ENCODE assay signal across 15 cellular contexts in genomic region chr13:80945328-80945727, GRCh38.
DNase-seq lines count a peak whose midpoint lies in the region; ATAC-seq and TF ChIP-seq lines count a peak whose summit lies in the region.
"Had no signal": no experiment of that assay in that cellular context is flagged by ENCODE, and none has a peak within 500 bp of the region (broad histone marks: within the 10 kb centered on the region; RNA-seq: fewer than 3 reads in every experiment).

No MANE protein-coding gene starts in this region.

- BruUV-seq in Panc1 (replicated peaks; lab: Mats Ljungman, UMichigan): no TSS peak

- no peaks in the 10 kb centered on the region for H4K20me1 ChIP-seq in GM23338 (replicated peaks; ENCODE audit: insufficient read depth)
- H4K20me1 ChIP-seq in neural progenitor cell (ENCODE audit: low read depth): no peaks in the 10 kb centered on the region

- no peak overlapping the region for H3K4me3 Mint-ChIP-seq in GM23338
- H3K4me3 Mint-ChIP-seq in neural progenitor cell: no peak overlapping the region
- H3K4me3 Mint-ChIP-seq: activated naive CD8-positive, alpha-beta T cell treated with anti-CD3 and anti-CD28 coated beads, Interleukin-2, amount 50 U/mL, for 24 hours; CD4-positive, CD25-positive, alpha-beta regulatory T cell; natural killer cell treated with Interleukin-12 subunit alpha and Interleukin-12 subunit beta and Interleukin-15 and Interleukin-18, amount 100 ng/mL, for 72 hours had no signal

- H3K9me3 Mint-ChIP-seq in GM23338 (no peaks in the 10 kb centered on the region), neural progenitor cell (no peaks in the 10 kb centered on the region)
- H3K9me3 Mint-ChIP-seq: natural killer cell treated with Interleukin-12 subunit alpha and Interleukin-12 subunit beta and Interleukin-15 and Interleukin-18, amount 100 ng/mL, for 72 hours had no signal

- H2AFZ ChIP-seq in GM23338: no peak overlapping the region
- no peak overlapping the region for H2AFZ ChIP-seq in neural progenitor cell (replicated peaks)

- H3K27ac ChIP-seq in GM23338 (ENCODE audit: low read depth): no peak overlapping the region
- no peak overlapping the region for H3K27ac ChIP-seq in Panc1 (ENCODE audit: low read length)
- no peak overlapping the region for H3K27ac ChIP-seq in heart right ventricle
- peak overlapping the region; percentile 87 for H3K27ac ChIP-seq in neural progenitor cell
- H3K27ac ChIP-seq in breast epithelium: no peak overlapping the region
- no peak overlapping the region for H3K27ac ChIP-seq in WERI-Rb-1
- H3K27ac ChIP-seq: thoracic aorta had no signal

- POLR2A ChIA-PET in Panc1 (lab: Charles Lee): no interaction called here

- in situ Hi-C loops in Panc1 (cut with HindIII; ENCODE audit: low pct_unique_long_range_greater_than_20kb, low sequenced_read_pairs): no loop called here

- WGBS in heart right ventricle, 2 donors: 53 to 65% methylated on average over 3 of the region's 3 CpGs

- H3K36me3 ChIP-seq in GM23338 (ENCODE audit: insufficient read depth) (no peaks in the 10 kb centered on the region), Panc1 (ENCODE audit: control insufficient read depth, insufficient read depth, low read length) (no peaks in the 10 kb centered on the region), heart right ventricle (no peaks in the 10 kb centered on the region), neural progenitor cell (no peaks in the 10 kb centered on the region), breast epithelium (no peaks in the 10 kb centered on the region), WERI-Rb-1 (no peaks in the 10 kb centered on the region)
- H3K36me3 ChIP-seq: thoracic aorta had no signal

- CTCF ChIA-PET in Panc1 (lab: Charles Lee): no interaction called here

- no peak overlapping the region for H3K9ac ChIP-seq in neural progenitor cell

- H3K4me2 ChIP-seq in GM23338: no peak overlapping the region
- H3K4me2 ChIP-seq in neural progenitor cell: peak overlapping the region; percentile 57

- intact Hi-C loops in Panc1 (cut with micrococcal nuclease; ENCODE audit: unreplicated experiment): no loop called here
- intact Hi-C loops in heart right ventricle (cut with DNase I): no loop called here
- intact Hi-C loops in breast epithelium (cut with DNase I; ENCODE audit: low total_unique reads): no loop called here

- peak; percentile 98 for ATAC-seq in GM23338
- peak; percentile 73; the same call in 1 of the 2 replicates for ATAC-seq in Panc1
- ATAC-seq in heart right ventricle: peak in 1 of 8 donors; percentile 58
- ATAC-seq: activated naive CD8-positive, alpha-beta T cell treated with anti-CD3 and anti-CD28 coated beads, Interleukin-2, amount 50 U/mL, for 24 hours; natural killer cell treated with Interleukin-12 subunit alpha and Interleukin-12 subunit beta and Interleukin-15 and Interleukin-18, amount 100 ng/mL, for 72 hours had no signal

- TF ChIP-seq POLR2A in breast epithelium (IDR thresholded peaks at IDR 0.05): no peak

- peak; percentile 79 for DNase-seq in GM23338 (ENCODE audit: low spot score)
- DNase-seq in Panc1 (ENCODE audit: low read depth, low spot score): no peak
- DNase-seq in heart right ventricle: peak; percentile 8 to 16
- peak; percentile 91 for DNase-seq in neural progenitor cell (ENCODE audit: low spot score)
- no peak for DNase-seq in activated CD8-positive, alpha-beta memory T cell treated with anti-CD3 and anti-CD28 coated beads, Interleukin-2, amount 50 U/mL, for 48 hours
- DNase-seq in breast epithelium (ENCODE audit: low spot score in 2 of 2): no peak
- no peak for DNase-seq in WERI-Rb-1
- no peak for DNase-seq in activated CD8-positive, alpha-beta memory T cell treated with anti-CD3 and anti-CD28 coated beads, Interleukin-2, amount 50 U/mL, for 4 hours
- DNase-seq: activated naive CD8-positive, alpha-beta T cell treated with anti-CD3 and anti-CD28 coated beads, Interleukin-2, amount 50 U/mL, for 24 hours; CD4-positive, CD25-positive, alpha-beta regulatory T cell; GF-D8; NCI-H524; SIG-M5 had no signal

- H3K4me1 Mint-ChIP-seq in GM23338 (peaks cover 9% of the 10 kb centered on the region), neural progenitor cell (peaks cover 14% of the 10 kb centered on the region)
- H3K4me1 Mint-ChIP-seq: activated naive CD8-positive, alpha-beta T cell treated with anti-CD3 and anti-CD28 coated beads, Interleukin-2, amount 50 U/mL, for 24 hours; CD4-positive, CD25-positive, alpha-beta regulatory T cell had no signal

- TF ChIP-seq CTCF in GM23338 (conservative IDR thresholded peaks at IDR 0.05; ENCODE audit: low read depth in 2 of 2) (no peak), Panc1 (IDR thresholded peaks at IDR 0.05) (no peak), heart right ventricle (IDR thresholded peaks at IDR 0.05) (no peak), neural progenitor cell (IDR thresholded peaks at IDR 0.05) (no peak), breast epithelium (IDR thresholded peaks at IDR 0.05) (no peak), WERI-Rb-1 (IDR thresholded peaks at IDR 0.05; ENCODE audit: low read depth, low read length) (no peak)

- H3K27ac Mint-ChIP-seq in GM23338 (no peak overlapping the region; the same call in 1 of the 2 replicates), neural progenitor cell (peak overlapping the region; percentile 89)
- H3K27ac Mint-ChIP-seq: activated naive CD8-positive, alpha-beta T cell treated with anti-CD3 and anti-CD28 coated beads, Interleukin-2, amount 50 U/mL, for 24 hours; CD4-positive, CD25-positive, alpha-beta regulatory T cell; natural killer cell treated with Interleukin-12 subunit alpha and Interleukin-12 subunit beta and Interleukin-15 and Interleukin-18, amount 100 ng/mL, for 72 hours had no signal

- H3K27me3 ChIP-seq in GM23338 (ENCODE audit: insufficient read depth): no peaks in the 10 kb centered on the region
- no peaks in the 10 kb centered on the region for H3K27me3 ChIP-seq in Panc1 (ENCODE audit: control insufficient read depth, insufficient read depth, low read length)
- H3K27me3 ChIP-seq in heart right ventricle: no peaks in the 10 kb centered on the region
- no peaks in the 10 kb centered on the region for H3K27me3 ChIP-seq in neural progenitor cell
- no peaks in the 10 kb centered on the region for H3K27me3 ChIP-seq in breast epithelium
- no peaks in the 10 kb centered on the region for H3K27me3 ChIP-seq in WERI-Rb-1 (ENCODE audit: insufficient read depth, low read depth, severe bottlenecking)

- H3K79me2 ChIP-seq in GM23338 (replicated peaks; ENCODE audit: insufficient read depth) (no peaks in the 10 kb centered on the region), neural progenitor cell (ENCODE audit: low read depth) (no peaks in the 10 kb centered on the region)

- H3K36me3 Mint-ChIP-seq in GM23338 (ENCODE audit: low read depth): no peaks in the 10 kb centered on the region; the same call in 2 of the 3 replicates
- H3K36me3 Mint-ChIP-seq in neural progenitor cell: no peaks in the 10 kb centered on the region
- H3K36me3 Mint-ChIP-seq: CD4-positive, CD25-positive, alpha-beta regulatory T cell; natural killer cell treated with Interleukin-12 subunit alpha and Interleukin-12 subunit beta and Interleukin-15 and Interleukin-18, amount 100 ng/mL, for 72 hours had no signal

- H3K9me3 ChIP-seq in Panc1 (ENCODE audit: control insufficient read depth, insufficient read depth, low read depth, low read length) (no peaks in the 10 kb centered on the region), heart right ventricle (peaks cover 0 to 7% (median 0%) of the 10 kb centered on the region in 11 donors), neural progenitor cell (ENCODE audit: low read depth) (no peaks in the 10 kb centered on the region), breast epithelium (no peaks in the 10 kb centered on the region), WERI-Rb-1 (ENCODE audit: severe bottlenecking) (no peaks in the 10 kb centered on the region)
- H3K9me3 ChIP-seq: thoracic aorta had no signal

- no peaks in the 10 kb centered on the region for H3K27me3 Mint-ChIP-seq in GM23338 (ENCODE audit: insufficient read depth, low read depth, poor library complexity)
- H3K27me3 Mint-ChIP-seq in neural progenitor cell (ENCODE audit: insufficient read depth, low read depth): no peaks in the 10 kb centered on the region
- H3K27me3 Mint-ChIP-seq: activated naive CD8-positive, alpha-beta T cell treated with anti-CD3 and anti-CD28 coated beads, Interleukin-2, amount 50 U/mL, for 24 hours; CD4-positive, CD25-positive, alpha-beta regulatory T cell; natural killer cell treated with Interleukin-12 subunit alpha and Interleukin-12 subunit beta and Interleukin-15 and Interleukin-18, amount 100 ng/mL, for 72 hours had no signal

- no peaks in the 10 kb centered on the region for H3K9me2 ChIP-seq in GM23338 (ENCODE audit: insufficient read depth)

- H3K4me1 ChIP-seq in GM23338 (ENCODE audit: insufficient read depth) (peaks cover 4% of the 10 kb centered on the region; the same call in 1 of the 2 replicates), Panc1 (ENCODE audit: control insufficient read depth, insufficient read depth, low read length) (no peaks in the 10 kb centered on the region), heart right ventricle (peaks cover 0 to 3% (median 0%) of the 10 kb centered on the region in 9 donors), neural progenitor cell (peaks cover 30% of the 10 kb centered on the region), breast epithelium (no peaks in the 10 kb centered on the region)

- H3F3A ChIP-seq in GM23338 (replicated peaks; ENCODE audit: low read depth) (no peaks in the 10 kb centered on the region), neural progenitor cell (ENCODE audit: low read depth) (peaks cover 10% of the 10 kb centered on the region)

- H3K4me3 ChIP-seq in GM23338: no peak overlapping the region
- no peak overlapping the region for H3K4me3 ChIP-seq in Panc1 (ENCODE audit: low read depth in 2 of 2, low read length in 2 of 2)
- no peak overlapping the region for H3K4me3 ChIP-seq in heart right ventricle
- no peak overlapping the region for H3K4me3 ChIP-seq in neural progenitor cell
- no peak overlapping the region for H3K4me3 ChIP-seq in breast epithelium
- H3K4me3 ChIP-seq in WERI-Rb-1 (ENCODE audit: low read depth, low read length): no peak overlapping the region
- H3K4me3 ChIP-seq: thoracic aorta had no signal

TF ChIP-seq in GM23338, 12 proteins besides CTCF, POLR2A, EP300 and RAD21 (continues in another document):
- TF ChIP-seq ZNF114 (CRISPR knock-in tag; IDR thresholded peaks at IDR 0.05) (no peak), CREB1 (CRISPR knock-in tag; IDR thresholded peaks at IDR 0.05; ENCODE audit: low read depth) (no peak), EZH2phosphoT487 (IDR thresholded peaks at IDR 0.05; ENCODE audit: unreplicated experiment) (no peak), ZNF331 (CRISPR knock-in tag; IDR thresholded peaks at IDR 0.05; ENCODE audit: low read depth) (no peak)

Comparison
In these comparisons a context has a peak if more than half of its experiments do, and no peak if none do; other contexts are left out.
1. DNase-seq: peak in GM23338 (single experiment), heart right ventricle (2 of 2) and neural progenitor cell (single experiment); none in Panc1 (single experiment), activated CD8-positive, alpha-beta memory T cell treated with anti-CD3 and anti-CD28 coated beads, Interleukin-2, amount 50 U/mL, for 48 hours (single experiment), breast epithelium (0 of 2), WERI-Rb-1 (single experiment) and activated CD8-positive, alpha-beta memory T cell treated with anti-CD3 and anti-CD28 coated beads, Interleukin-2, amount 50 U/mL, for 4 hours (single experiment).